In genomic region chr6:53306819-53307347, GRCh38 we compare ENCODE assay signal across 1 cellular context.
TF ChIP-seq lines count a peak whose summit lies in the region.

No MANE protein-coding gene starts in this region.

TF ChIP-seq in HepG2, 621 proteins besides CTCF, POLR2A, EP300 and RAD21 (continued from another document and continues in another):
- TF ChIP-seq RERE (CRISPR knock-in tag; IDR thresholded peaks at IDR 0.05; ENCODE audit: low read depth) = 0 out of 2 replicates have a peak, but pooled peaks have one; percentile 14
- TF ChIP-seq RARG (CRISPR knock-in tag; IDR thresholded peaks at IDR 0.05; ENCODE audit: low read depth) = no peak
- no peak for TF ChIP-seq ADNP (CRISPR knock-in tag; IDR thresholded peaks at IDR 0.05)
- TF ChIP-seq ZNF331 (CRISPR knock-in tag; IDR thresholded peaks at IDR 0.05) = peak; percentile 42; the same call in 1 of the 2 replicates
- TF ChIP-seq NR2F1 (CRISPR knock-in tag; IDR thresholded peaks at IDR 0.05) = no peak
- TF ChIP-seq ZNF567 (CRISPR knock-in tag; IDR thresholded peaks at IDR 0.05; ENCODE audit: borderline replicate concordance) = no peak
- TF ChIP-seq WIZ (CRISPR knock-in tag; IDR thresholded peaks at IDR 0.05) = no peak; the same call in 1 of the 2 replicates
- TF ChIP-seq SYNCRIP (IDR thresholded peaks at IDR 0.05; ENCODE audit: insufficient read depth, low read depth, low read length) = no peak
- peak; percentile 73; the same call in 1 of the 2 replicates for TF ChIP-seq ZNF646 (CRISPR knock-in tag; IDR thresholded peaks at IDR 0.05)
- TF ChIP-seq POGZ (CRISPR knock-in tag; IDR thresholded peaks at IDR 0.05) = peak; percentile 60
- TF ChIP-seq ZNF142 (CRISPR knock-in tag; IDR thresholded peaks at IDR 0.05) = no peak
- no peak for TF ChIP-seq ZNF432 (CRISPR knock-in tag; IDR thresholded peaks at IDR 0.05; ENCODE audit: borderline replicate concordance)
- TF ChIP-seq RFXANK (CRISPR knock-in tag; IDR thresholded peaks at IDR 0.05) = no peak
- TF ChIP-seq ZNF24 (IDR thresholded peaks at IDR 0.05) = 0 out of 2 replicates have a peak, but pooled peaks have one; percentile 38
- TF ChIP-seq ZFP90 (CRISPR knock-in tag; IDR thresholded peaks at IDR 0.05; ENCODE audit: borderline replicate concordance) = no peak
- TF ChIP-seq NR3C1 (CRISPR knock-in tag; IDR thresholded peaks at IDR 0.05) = no peak
- no peak for TF ChIP-seq ZNF441 (CRISPR knock-in tag; IDR thresholded peaks at IDR 0.05; ENCODE audit: borderline replicate concordance)
- no peak for TF ChIP-seq ONECUT2 (CRISPR knock-in tag; IDR thresholded peaks at IDR 0.05)
- TF ChIP-seq ZSCAN25 (CRISPR knock-in tag; IDR thresholded peaks at IDR 0.05) = peak; percentile 68; the same call in 1 of the 2 replicates
- TF ChIP-seq ZNF784 (CRISPR knock-in tag; IDR thresholded peaks at IDR 0.05; ENCODE audit: borderline replicate concordance) = no peak
- peak; percentile 58; the same call in 1 of the 2 replicates for TF ChIP-seq SALL1 (CRISPR knock-in tag; IDR thresholded peaks at IDR 0.05)
- no peak for TF ChIP-seq CENPX (CRISPR knock-in tag; IDR thresholded peaks at IDR 0.05)
- no peak for TF ChIP-seq MBNL3 (CRISPR knock-in tag; conservative IDR thresholded peaks at IDR 0.05)
- TF ChIP-seq HNF1A (IDR thresholded peaks at IDR 0.05; ENCODE audit: low read depth) = 0 out of 2 replicates have a peak, but pooled peaks have one; percentile 51
- TF ChIP-seq HNF1A (CRISPR knock-in tag; IDR thresholded peaks at IDR 0.05; ENCODE audit: borderline replicate concordance) = no peak
- peak; percentile 86; the same call in 1 of the 2 replicates for TF ChIP-seq ZNF292 (CRISPR knock-in tag; IDR thresholded peaks at IDR 0.05; ENCODE audit: borderline replicate concordance, low read depth)
- TF ChIP-seq KDM6A (CRISPR knock-in tag; IDR thresholded peaks at IDR 0.05; ENCODE audit: low read depth) = peak; percentile 65; the same call in 1 of the 2 replicates
- TF ChIP-seq ZNF350 (CRISPR knock-in tag; IDR thresholded peaks at IDR 0.05; ENCODE audit: borderline replicate concordance, low read depth) = no peak
- no peak for TF ChIP-seq ZNF468 (CRISPR knock-in tag; IDR thresholded peaks at IDR 0.05)
- no peak for TF ChIP-seq FUBP1 (CRISPR knock-in tag; IDR thresholded peaks at IDR 0.05; ENCODE audit: borderline replicate concordance)
- TF ChIP-seq POLR2AphosphoS2 (IDR thresholded peaks at IDR 0.05; ENCODE audit: low read depth, low read length) = no peak
- no peak for TF ChIP-seq KDM2A (CRISPR knock-in tag; IDR thresholded peaks at IDR 0.05; ENCODE audit: borderline replicate concordance, low read depth)
